26 cellular contexts compared by ENCODE assay signal in the genomic region with DNA sequence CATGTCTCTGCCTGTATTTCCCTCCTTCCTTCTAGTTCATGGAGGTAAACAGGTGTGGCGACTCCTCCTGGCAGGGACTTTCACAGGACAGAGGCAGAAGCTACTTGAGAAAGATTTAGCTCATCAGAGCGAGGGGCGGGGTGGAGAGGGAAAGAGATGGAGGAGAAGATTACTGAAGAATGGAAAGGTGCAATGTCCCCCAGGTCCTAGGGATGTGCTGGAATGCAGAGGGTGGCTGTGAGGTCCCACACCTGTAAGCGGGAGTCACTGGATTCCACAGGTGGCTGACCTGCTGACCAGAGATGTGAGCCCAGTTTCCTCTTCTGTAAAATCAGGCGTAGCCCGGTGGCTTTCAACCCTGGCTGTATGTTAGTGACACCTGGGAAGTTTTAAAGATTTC.
"Had no signal": no experiment of that assay in that cellular context is flagged by ENCODE, and none has a peak within 500 bp of the region (broad histone marks: within the 10 kb centered on the region; RNA-seq: fewer than 3 reads in every experiment).

No MANE protein-coding gene starts in this region.

- H3K27ac ChIP-seq: brain microvascular endothelial cell, pancreas, psoas muscle, testis, transverse colon had no signal

- H3K36me3 ChIP-seq: brain microvascular endothelial cell, pancreas, transverse colon had no signal

- H3K9me3 Mint-ChIP-seq: activated T-cell treated with anti-CD3 and anti-CD28 coated beads, Interleukin-2, amount 50 U/mL, for 24 hours; mesothelial cell of epicardium; stimulated activated naive B cell treated with anti-CD40 and anti-IgM and Interleukin-4, amounts not matched to agents 10 μg/mL and 1 μg/mL and 100 μg/mL, for 72 hours had no signal

- H3K27ac Mint-ChIP-seq: activated T-cell treated with anti-CD3 and anti-CD28 coated beads, Interleukin-2, amount 50 U/mL, for 24 hours; immature natural killer cell; mesothelial cell of epicardium; stimulated activated naive B cell treated with anti-CD40 and anti-IgM and Interleukin-4, amounts not matched to agents 10 μg/mL and 1 μg/mL and 100 μg/mL, for 72 hours had no signal

- ATAC-seq: esophagus mucosa; left colon; naive thymus-derived CD4-positive, alpha-beta T cell; pancreas; psoas muscle; stimulated activated naive B cell treated with anti-CD40 and anti-IgM and Interleukin-4, amounts not matched to agents 10 μg/mL and 1 μg/mL and 100 μg/mL, for 72 hours had no signal

- H3K4me1 ChIP-seq: pancreas, psoas muscle had no signal

- H3K4me3 Mint-ChIP-seq: activated T-cell treated with anti-CD3 and anti-CD28 coated beads, Interleukin-2, amount 50 U/mL, for 24 hours; immature natural killer cell; mesothelial cell of epicardium; naive thymus-derived CD4-positive, alpha-beta T cell; stimulated activated naive B cell treated with anti-CD40 and anti-IgM and Interleukin-4, amounts not matched to agents 10 μg/mL and 1 μg/mL and 100 μg/mL, for 72 hours had no signal

- H3K9me3 ChIP-seq: pancreas, psoas muscle, testis, transverse colon had no signal

- H3K4me1 Mint-ChIP-seq: immature natural killer cell; naive thymus-derived CD4-positive, alpha-beta T cell had no signal

- H3K4me3 ChIP-seq: pancreas, psoas muscle, testis, transverse colon had no signal

- DNase-seq: activated CD4-positive, alpha-beta T cell treated with anti-CD3 and anti-CD28 coated beads for 48 hours; activated CD4-positive, alpha-beta T cell treated with anti-CD3 and anti-CD28 coated beads, Interleukin-2, amount 50 U/mL, for 48 hours; activated CD8-positive, alpha-beta memory T cell treated with anti-CD3 and anti-CD28 coated beads, Interleukin-2, amount 50 U/mL, for 48 hours; activated gamma-delta T cell; activated naive CD4-positive, alpha-beta T cell treated with anti-CD3 and anti-CD28 coated beads, Interleukin-2, amount 50 U/mL, for 16 hours; activated T-cell treated with anti-CD3 and anti-CD28 coated beads, Interleukin-2, amount 50 U/mL, for 24 hours; amniotic stem cell; brain microvascular endothelial cell; caudate nucleus; cortex of kidney; foreskin fibroblast; hypothalamus; immature natural killer cell; kidney; left colon; naive thymus-derived CD4-positive, alpha-beta T cell; nucleus accumbens; pancreas; psoas muscle; stimulated activated CD4-positive, alpha-beta T cell treated with anti-CD3 and anti-CD28 coated beads, Interleukin-15, amount 100 ng/mL, for 24 hours; stimulated activated CD4-positive, alpha-beta T cell treated with anti-CD3 and anti-CD28 coated beads, Interleukin-2, amount 100 ng/mL, for 24 hours; stimulated activated naive B cell treated with anti-CD40 and anti-IgM and Interleukin-4, amounts not matched to agents 10 μg/mL and 1 μg/mL and 100 μg/mL, for 72 hours; testis; transverse colon had no signal

- H3K27me3 ChIP-seq: brain microvascular endothelial cell, testis had no signal
